ENCODE assay signal across 15 cellular contexts in the genomic region with DNA sequence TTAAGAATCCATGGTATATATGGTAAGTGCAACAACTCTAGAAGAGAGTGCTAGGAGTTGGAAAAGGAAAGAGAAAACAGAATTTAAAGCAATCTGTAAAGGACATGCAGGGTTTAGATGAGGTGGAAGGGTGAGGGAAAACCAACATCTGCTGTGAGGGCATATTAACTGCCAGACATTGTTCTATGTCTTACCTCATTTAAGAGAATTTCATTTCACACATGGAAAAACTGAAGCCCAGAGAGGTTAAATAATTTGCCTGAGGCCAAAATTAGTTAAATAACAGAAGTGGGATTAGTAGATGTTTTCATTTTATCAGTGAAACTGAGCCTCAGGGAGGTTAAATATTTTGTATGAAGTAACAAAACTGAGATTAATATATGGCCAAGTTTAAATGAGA.
"Had no signal": no experiment of that assay in that cellular context is flagged by ENCODE, and none has a peak within 500 bp of the region (broad histone marks: within the 10 kb centered on the region; RNA-seq: fewer than 3 reads in every experiment).

No MANE protein-coding gene starts in this region.

- H3K27me3 ChIP-seq: tibial artery, uterus had no signal

- H3K27me3 Mint-ChIP-seq: activated CD8-positive, alpha-beta T cell treated with anti-CD3 and anti-CD28 coated beads for 36 hours; activated naive CD8-positive, alpha-beta T cell treated with anti-CD3 and anti-CD28 coated beads, Interleukin-2, amount 10 ng/mL, durations not matched to agents 7 days and 5 days had no signal

- H3K4me3 Mint-ChIP-seq: activated CD8-positive, alpha-beta T cell treated with anti-CD3 and anti-CD28 coated beads for 36 hours; activated naive CD8-positive, alpha-beta T cell treated with anti-CD3 and anti-CD28 coated beads, Interleukin-2, amount 10 ng/mL, durations not matched to agents 7 days and 5 days had no signal

- H3K9me3 ChIP-seq: tibial artery, uterus had no signal

- ATAC-seq: activated CD8-positive, alpha-beta T cell treated with anti-CD3 and anti-CD28 coated beads for 36 hours had no signal

- H3K27ac Mint-ChIP-seq: activated CD8-positive, alpha-beta T cell treated with anti-CD3 and anti-CD28 coated beads for 36 hours; activated naive CD8-positive, alpha-beta T cell treated with anti-CD3 and anti-CD28 coated beads, Interleukin-2, amount 10 ng/mL, durations not matched to agents 7 days and 5 days had no signal

- H3K4me1 ChIP-seq: uterus had no signal

- H3K36me3 ChIP-seq: tibial artery, uterus had no signal

- H3K9me3 Mint-ChIP-seq: activated CD8-positive, alpha-beta T cell treated with anti-CD3 and anti-CD28 coated beads for 36 hours; activated naive CD8-positive, alpha-beta T cell treated with anti-CD3 and anti-CD28 coated beads, Interleukin-2, amount 10 ng/mL, durations not matched to agents 7 days and 5 days had no signal

- H3K27ac ChIP-seq: tibial artery, uterus had no signal

- DNase-seq: activated CD4-positive, alpha-beta T cell treated with anti-CD3 and anti-CD28 coated beads for 48 hours; activated CD8-positive, alpha-beta memory T cell treated with anti-CD3 and anti-CD28 coated beads, Interleukin-2, amount 50 U/mL, for 4 hours; activated CD8-positive, alpha-beta T cell treated with anti-CD3 and anti-CD28 coated beads for 36 hours; activated gamma-delta T cell; activated naive CD8-positive, alpha-beta T cell treated with anti-CD3 and anti-CD28 coated beads, Interleukin-2, amount 10 ng/mL, durations not matched to agents 7 days and 5 days; activated T-cell treated with anti-CD3 and anti-CD28 coated beads, Interleukin-2, amount 50 U/mL, for 48 hours; anterior cingulate cortex; cortex of kidney; effector CD8-positive, alpha-beta T cell; foreskin fibroblast; stimulated activated CD4-positive, alpha-beta T cell treated with anti-CD3 and anti-CD28 coated beads, Interleukin-12 subunit alpha, Interleukin-12 subunit beta, amount 100 ng/mL, for 4 hours; stimulated activated CD4-positive, alpha-beta T cell treated with anti-CD3 and anti-CD28 coated beads, Interleukin-2, amount 100 ng/mL, for 24 hours; T-helper 1 cell; tibial artery; uterus had no signal

- H3K4me3 ChIP-seq: tibial artery, uterus had no signal
